ENCODE assay signal across 19 cellular contexts in the genomic region with DNA sequence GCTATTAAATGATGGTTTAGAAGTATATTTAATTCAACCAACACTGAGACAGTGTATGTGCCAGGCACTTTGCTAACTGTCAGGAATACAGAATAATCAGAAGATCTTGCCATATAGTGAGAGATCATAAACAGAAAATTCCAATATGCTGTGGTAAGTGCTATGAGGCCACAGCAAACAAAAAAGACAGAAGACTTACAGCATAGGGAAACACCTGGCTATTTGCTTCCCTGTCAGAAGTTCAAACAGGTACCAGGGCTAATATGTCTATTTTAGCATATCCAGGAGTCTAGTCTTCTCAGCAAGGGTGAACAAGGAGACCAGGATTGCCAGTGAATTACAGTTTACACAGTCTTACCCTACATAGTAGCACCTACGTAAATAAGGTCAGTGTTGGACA. TPM values are rescaled to one million over a fixed set of nuclear protein-coding genes. Genes with fewer than 3 reads are reported as not detected.
DNase-seq lines count a peak whose midpoint lies in the region; ATAC-seq and TF ChIP-seq lines count a peak whose summit lies in the region.
"Had no signal": no experiment of that assay in that cellular context is flagged by ENCODE, and none has a peak within 500 bp of the region (broad histone marks: within the 10 kb centered on the region; RNA-seq: fewer than 3 reads in every experiment).

No MANE protein-coding gene starts in this region.

- CTCF ChIA-PET in Caco-2 (lab: Charles Lee), result interaction anchor here (0.7 to 1.0 kb wide), 3 partner anchors 35 to 49 kb away, joined by 3 to 5 read pairs (median 3); a partner anchor contains a TSS

- 58 to 67% methylated on average over 1 of the region's 1 CpG for WGBS in transverse colon (ENCODE audit: low coverage in 1 of 2), 2 donors

- peak overlapping the region in 2 of 4 donors; percentile 35 to 49 for H3K27ac ChIP-seq in transverse colon
- H3K27ac ChIP-seq: vagina had no signal

- no peak for ATAC-seq in HG03139 (IDR thresholded peaks at IDR 0.05; ENCODE audit: unreplicated experiment)
- ATAC-seq: left cardiac atrium had no signal

- TF ChIP-seq CTCF in Caco-2 (IDR thresholded peaks at IDR 0.05; ENCODE audit: insufficient read depth in 1 of 2, low read depth in 1 of 2, low read length in 1 of 2, severe bottlenecking in 1 of 2, unreplicated experiment in 1 of 2) (no peak), epithelial cell of esophagus (IDR thresholded peaks at IDR 0.05; ENCODE audit: insufficient read depth, low read depth, low read length, missing control alignments) (no peak), nephron progenitor cell (IDR thresholded peaks at IDR 0.05) (no peak), transverse colon (IDR thresholded peaks at IDR 0.05) (no peak)

- intact Hi-C loops in Caco-2 (cut with micrococcal nuclease; ENCODE audit: unreplicated experiment), result loop anchor here (1.0 kb wide), 1 partner anchor 49 kb away; no protein-coding TSS in a partner anchor
- intact Hi-C loops in transverse colon (cut with DNase I; ENCODE audit: low total_unique reads), result no loop called here

- peak in 1 of 2 experiments; percentile 7 for DNase-seq in Caco-2
- peak; percentile 91 for DNase-seq in NCI-H2107 (lab: John Stamatoyannopoulos, UW)
- peak; percentile 19 for DNase-seq in epithelial cell of esophagus (ENCODE audit: low read depth)
- no peak for DNase-seq in nephron progenitor cell
- DNase-seq in foreskin melanocyte, result no peak
- no peak for DNase-seq in D341Med (ENCODE audit: low spot score)
- no peak for DNase-seq in transverse colon
- DNase-seq: central memory CD4-positive, alpha-beta T cell; effector memory CD4-positive, alpha-beta T cell; HFFc6; left cardiac atrium; MG63; NCI-H1930; SIG-M5; stimulated activated CD4-positive, alpha-beta T cell treated with anti-CD3 and anti-CD28 coated beads, Interleukin-1b, Interleukin-23, amount 100 ng/mL, for 48 hours; stomach had no signal

- POLR2A ChIA-PET in Caco-2 (lab: Charles Lee), result no interaction called here

- H3K4me1 ChIP-seq in Caco-2, result peaks cover 13% of the 10 kb centered on the region; the same call in 1 of the 2 replicates
- peaks cover 0 to 22% (median 10%) of the 10 kb centered on the region in 4 donors for H3K4me1 ChIP-seq in transverse colon

- peaks cover 22% of the 10 kb centered on the region for H3K36me3 Mint-ChIP-seq in Caco-2 (ENCODE audit: insufficient read depth, unreplicated experiment)
- H3K36me3 Mint-ChIP-seq in nephron progenitor cell (ENCODE audit: low read depth), result peaks cover 62% of the 10 kb centered on the region

- H3K27me3 ChIP-seq in Caco-2 (replicated peaks; ENCODE audit: control insufficient read depth, insufficient read depth, low read length), result no peaks in the 10 kb centered on the region
- H3K27me3 ChIP-seq in transverse colon, result no peaks in the 10 kb centered on the region
- H3K27me3 ChIP-seq: MG63, stomach, vagina had no signal

- no peak for TF ChIP-seq POLR2A in transverse colon (IDR thresholded peaks at IDR 0.05)

- no peaks in the 10 kb centered on the region for H3K9me3 ChIP-seq in Caco-2
- no peaks in the 10 kb centered on the region for H3K9me3 ChIP-seq in transverse colon
- H3K9me3 ChIP-seq: MG63, stomach, vagina had no signal

- H3K36me3 ChIP-seq in Caco-2 (ENCODE audit: control insufficient read depth, insufficient read depth, low read length) (no peaks in the 10 kb centered on the region; the same call in 1 of the 2 replicates), transverse colon (peaks cover 0 to 13% (median 0%) of the 10 kb centered on the region in 4 donors)

- H3K9me3 Mint-ChIP-seq in Caco-2 (ENCODE audit: unreplicated experiment) (no peaks in the 10 kb centered on the region), nephron progenitor cell (no peaks in the 10 kb centered on the region)
- H3K9me3 Mint-ChIP-seq: activated T-helper 2 cell treated with anti-CD3 and anti-CD28 coated beads, Interferon-gamma antibody, Interleukin-2, Interleukin-4, amounts not matched to agents 10 μg/mL and 5 μg/mL and 100 μg/mL, durations not matched to agents 14 hours and 24 hours and 36 hours; HFFc6 had no signal

- H3K27ac Mint-ChIP-seq in Caco-2 (ENCODE audit: unreplicated experiment) (peak overlapping the region; percentile 23), nephron progenitor cell (peak overlapping the region; percentile 8)
- H3K27ac Mint-ChIP-seq: activated T-helper 2 cell treated with anti-CD3 and anti-CD28 coated beads, Interferon-gamma antibody, Interleukin-2, Interleukin-4, amounts not matched to agents 10 μg/mL and 5 μg/mL and 100 μg/mL, durations not matched to agents 14 hours and 24 hours and 36 hours; HFFc6 had no signal

- in situ Hi-C loops in transverse colon (cut with MboI; ENCODE audit: low pct_ligation_motif_present in 1 of 4, low pct_unique_long_range_greater_than_20kb in 1 of 4, low sequenced_read_pairs in 3 of 4), result no loop called here

- H3K4me3 Mint-ChIP-seq in Caco-2 (ENCODE audit: unreplicated experiment) (no peak overlapping the region), nephron progenitor cell (no peak overlapping the region)
- H3K4me3 Mint-ChIP-seq: HFFc6 had no signal

- H3K27me3 Mint-ChIP-seq in Caco-2 (ENCODE audit: insufficient read depth, unreplicated experiment) (no peaks in the 10 kb centered on the region), nephron progenitor cell (ENCODE audit: low read depth, poor library complexity) (no peaks in the 10 kb centered on the region)

- BruUV-seq in Caco-2 (replicated peaks; lab: Mats Ljungman, UMichigan), result no TSS peak

- H3K4me1 Mint-ChIP-seq in Caco-2 (ENCODE audit: low read depth, unreplicated experiment), result peaks cover 18% of the 10 kb centered on the region
- H3K4me1 Mint-ChIP-seq in nephron progenitor cell, result peaks cover 11% of the 10 kb centered on the region

- TF ChIP-seq EP300 in transverse colon (IDR thresholded peaks at IDR 0.05; ENCODE audit: low read depth), result no peak

- H3K4me3 ChIP-seq in Caco-2 (ENCODE audit: low read depth, low read length) (no peak overlapping the region), epithelial cell of esophagus (ENCODE audit: low read length) (no peak overlapping the region), transverse colon (no peak overlapping the region)
- H3K4me3 ChIP-seq: MG63, stomach, vagina had no signal

RNA-seq across cellular contexts. Expression of a gene that starts 30.4 kb away (rescaled TPM):
- total RNA-seq in Caco-2 (2022) (18.9 and 23.5 TPM in 2 replicates), transverse colon (10 to 100 TPM; 16.8 to 35.4 (median 19.2) TPM)

RNA-seq across cellular contexts. Expression of a gene that starts 48.8 kb away (rescaled TPM):
- total RNA-seq in Caco-2 (2022) (7.2 and 7.8 TPM in 2 replicates), transverse colon (10 to 100 TPM; 14.2 to 27.3 (median 15.8) TPM)

Comparison
In these comparisons a context has a peak if more than half of its experiments do, and no peak if none do; other contexts are left out.
1. DNase-seq: peak in NCI-H2107 (single experiment) and epithelial cell of esophagus (single experiment); none in nephron progenitor cell (single experiment), foreskin melanocyte (single experiment), D341Med (single experiment) and transverse colon (single experiment).